In genomic region chr1:214700381-214700780, GRCh38 we compare ENCODE assay signal across 1 cellular context.
TF ChIP-seq lines count a peak whose summit lies in the region.

No MANE protein-coding gene starts in this region.

TF ChIP-seq in SK-N-SH treated with all-trans-retinoic acid at 6 μM for 48 hours, 23 proteins besides CTCF, POLR2A, EP300 and RAD21 (continued from another document):
- TF ChIP-seq ZFP3 (CRISPR knock-in tag; IDR thresholded peaks at IDR 0.05) (no peak), TSHZ2 (CRISPR knock-in tag; IDR thresholded peaks at IDR 0.05) (no peak), ZFP30 (CRISPR knock-in tag; IDR thresholded peaks at IDR 0.05) (no peak), ARNTL (CRISPR knock-in tag; IDR thresholded peaks at IDR 0.05; ENCODE audit: borderline replicate concordance, low read depth) (no peak), ZC3H10 (CRISPR knock-in tag; IDR thresholded peaks at IDR 0.05) (no peak), ZNF8 (CRISPR knock-in tag; IDR thresholded peaks at IDR 0.05) (no peak), ZNF565 (CRISPR knock-in tag; conservative IDR thresholded peaks at IDR 0.05; ENCODE audit: low read depth) (no peak)
